9 cellular contexts compared by ENCODE assay signal in genomic region chr5:14706615-14707021, GRCh38. TPM values are rescaled to one million over a fixed set of nuclear protein-coding genes. Genes with fewer than 3 reads are reported as not detected.
DNase-seq lines count a peak whose midpoint lies in the region; ATAC-seq lines count a peak whose summit lies in the region.
"Had no signal": no experiment of that assay in that cellular context is flagged by ENCODE, and none has a peak within 500 bp of the region (broad histone marks: within the 10 kb centered on the region; RNA-seq: fewer than 3 reads in every experiment).

No MANE protein-coding gene starts in this region.

- DNase-seq in ELR (ENCODE audit: low read depth) (peak; percentile 75), T-helper 1 cell (peak in 3 of 5 donors; percentile 29 to 90 (median 46)), renal cortical epithelial cell (ENCODE audit: low read depth) (peak; percentile 51), D341Med (ENCODE audit: low spot score) (no peak), middle frontal gyrus (ENCODE audit: extremely low spot score, low spot score) (no peak)
- DNase-seq in central memory CD4-positive, alpha-beta T cell = peak; percentile 79
- DNase-seq: NCI-H1930 had no signal

- no peak for ATAC-seq in HG02885 (IDR thresholded peaks at IDR 0.05; ENCODE audit: poor library complexity, unreplicated experiment)
- no peak for ATAC-seq in HG03469 (IDR thresholded peaks at IDR 0.05; ENCODE audit: unreplicated experiment)

RNA-seq across cellular contexts. Expression of gene OTULIN, which starts 42.1 kb away (rescaled TPM):
- 20.0 and 25.2 TPM in 2 replicates for total RNA-seq in renal cortical epithelial cell

Comparison
In these comparisons a context has a peak if more than half of its experiments do, and no peak if none do; other contexts are left out.
1. DNase-seq: peak in ELR (single experiment), T-helper 1 cell (3 of 5), central memory CD4-positive, alpha-beta T cell (single experiment) and renal cortical epithelial cell (single experiment); none in D341Med (single experiment) and middle frontal gyrus (single experiment).